8 cellular contexts compared by ENCODE assay signal in the genomic region with DNA sequence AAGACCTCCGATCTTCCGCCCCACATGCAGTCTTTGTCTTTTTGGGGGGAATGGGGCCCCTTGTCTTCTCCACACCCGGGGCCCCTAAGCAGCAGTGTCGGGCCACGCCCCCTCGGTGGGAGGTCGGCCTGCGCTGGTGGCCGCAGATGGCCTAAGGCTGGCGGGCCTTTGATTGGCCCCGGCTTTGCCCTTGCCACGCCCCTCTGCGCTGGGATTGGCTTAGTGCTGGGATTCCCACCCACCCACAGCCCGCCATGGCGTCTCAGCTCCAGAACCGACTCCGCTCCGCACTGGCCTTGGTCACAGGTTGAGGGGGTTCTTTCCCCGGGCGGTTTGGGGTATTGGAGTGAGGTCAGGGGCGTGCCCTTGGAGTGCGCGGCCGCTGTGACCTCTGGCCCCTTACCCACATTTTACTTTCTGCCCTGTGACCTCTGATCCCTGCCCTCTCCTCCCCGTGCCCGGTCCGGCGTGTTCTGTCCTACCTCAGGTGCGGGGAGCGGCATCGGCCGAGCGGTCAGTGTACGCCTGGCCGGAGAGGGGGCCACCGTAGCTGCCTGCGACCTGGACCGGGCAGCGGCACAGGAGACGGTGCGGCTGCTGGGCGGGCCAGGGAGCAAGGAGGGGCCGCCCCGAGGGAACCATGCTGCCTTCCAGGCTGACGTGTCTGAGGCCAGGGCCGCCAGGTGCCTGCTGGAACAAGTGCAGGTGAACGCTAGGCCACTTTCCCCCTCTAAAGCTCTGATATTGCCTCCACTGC. TPM values are rescaled to one million over a fixed set of nuclear protein-coding genes. Genes with fewer than 3 reads are reported as not detected.
DNase-seq lines count a peak whose midpoint lies in the region; ATAC-seq and TF ChIP-seq lines count a peak whose summit lies in the region.

A gene (plus strand): TSS at position 241 of the 757 bp plus-strand sequence. CDS start 14 bp downstream, at position 255.

- intact Hi-C loops in Caco-2 (cut with micrococcal nuclease; ENCODE audit: unreplicated experiment): loop anchor here (1.0 kb wide), 1 partner anchor 44 kb away; no protein-coding TSS in a partner anchor
- intact Hi-C loops in activated T-helper 2 cell treated with anti-CD3 and anti-CD28 coated beads, Interferon-gamma antibody, Interleukin-2, Interleukin-4, amounts not matched to agents 10 μg/mL and 5 μg/mL and 100 μg/mL, durations not matched to agents 14 hours and 24 hours and 36 hours (cut with micrococcal nuclease): loop anchor here (1.0 to 10.0 kb wide), 4 partner anchors 45 to 1012 kb away; a partner anchor contains a TSS

- H3K4me3 ChIP-seq in Caco-2 (ENCODE audit: low read depth, low read length): peak within 1 kb of the TSS; percentile 69
- peak within 1 kb of the TSS; percentile 75 for H3K4me3 ChIP-seq in fibroblast of pulmonary artery (replicated peaks; ENCODE audit: low read depth, low read length)

- TF ChIP-seq CTCF in Caco-2 (IDR thresholded peaks at IDR 0.05; ENCODE audit: insufficient read depth in 1 of 2, low read depth in 1 of 2, low read length in 1 of 2, severe bottlenecking in 1 of 2, unreplicated experiment in 1 of 2) (no peak), RWPE1 (conservative IDR thresholded peaks at IDR 0.05; ENCODE audit: low read depth) (no peak), fibroblast of pulmonary artery (IDR thresholded peaks at IDR 0.05; ENCODE audit: low read length, missing control alignments) (no peak), nephron (IDR thresholded peaks at IDR 0.05; ENCODE audit: unreplicated experiment in 3 of 3) (no peak)

- CTCF ChIA-PET in Caco-2 (lab: Charles Lee): interaction anchor here (1.0 to 1.6 kb wide), 3 partner anchors 44 to 271 kb away, joined by 7 to 11 read pairs (median 7); no protein-coding TSS in a partner anchor
- CTCF ChIA-PET in RWPE1 (lab: Yijun Ruan, JAX): interaction anchor here (1.3 kb wide), 1 partner anchor 44 kb away, joined by 3 read pairs; no protein-coding TSS in a partner anchor

- H3K4me1 Mint-ChIP-seq in Caco-2 (ENCODE audit: low read depth, unreplicated experiment) (peaks cover 31% of the 10 kb centered on the region), nephron (peaks cover 67% of the 10 kb centered on the region)
- H3K4me1 Mint-ChIP-seq in activated T-helper 2 cell treated with anti-CD3 and anti-CD28 coated beads, Interferon-gamma antibody, Interleukin-2, Interleukin-4, amounts not matched to agents 10 μg/mL and 5 μg/mL and 100 μg/mL, durations not matched to agents 14 hours and 24 hours and 36 hours (ENCODE audit: low read depth): peaks cover 60% of the 10 kb centered on the region
- peaks cover 59 to 74% of the 10 kb centered on the region in 2 donors for H3K4me1 Mint-ChIP-seq in stimulated activated naive B cell treated with anti-CD40 and anti-IgM and Interleukin-4, amounts not matched to agents 10 μg/mL and 1 μg/mL and 100 μg/mL, for 72 hours

- POLR2A ChIA-PET in Caco-2 (lab: Charles Lee) (interaction anchor here (0.7 to 1.6 kb wide), 3 partner anchors 84 to 1701 kb away, joined by 3 to 16 read pairs (median 9); a partner anchor contains a TSS), RWPE1 (lab: Yijun Ruan, JAX; ENCODE audit: low non-redundant PET) (interaction anchor here (1.0 kb wide), 1 partner anchor 8 kb away, joined by 6 read pairs; no protein-coding TSS in a partner anchor)

- DNase-seq in Caco-2 (peak; percentile 93), RWPE1 (ENCODE audit: low spot score) (peak; percentile 95), fibroblast of pulmonary artery (ENCODE audit: low read depth) (peak; percentile 88)
- peak; percentile 88 for DNase-seq in activated T-helper 2 cell treated with anti-CD3 and anti-CD28 coated beads, Interferon-gamma antibody, Interleukin-2, Interleukin-4, amounts not matched to agents 10 μg/mL and 5 μg/mL and 100 μg/mL, durations not matched to agents 14 hours and 24 hours and 36 hours (ENCODE audit: low spot score)
- DNase-seq in stimulated activated naive B cell treated with anti-CD40 and anti-IgM and Interleukin-4, amounts not matched to agents 10 μg/mL and 1 μg/mL and 100 μg/mL, for 72 hours: peak; percentile 83

- H3K36me3 ChIP-seq in Caco-2 (ENCODE audit: control insufficient read depth, insufficient read depth, low read length) (peaks cover 13% of the 10 kb centered on the region), KOPT-K1 (ENCODE audit: insufficient read depth, low read length) (peaks cover 27% of the 10 kb centered on the region)

- H3K27me3 ChIP-seq in Caco-2 (replicated peaks; ENCODE audit: control insufficient read depth, insufficient read depth, low read length): no peaks in the 10 kb centered on the region

- ATAC-seq in GM21515 (IDR thresholded peaks at IDR 0.05; ENCODE audit: unreplicated experiment): peak; percentile 42
- peak; percentile 63 to 68 for ATAC-seq in stimulated activated naive B cell treated with anti-CD40 and anti-IgM and Interleukin-4, amounts not matched to agents 10 μg/mL and 1 μg/mL and 100 μg/mL, for 72 hours (replicated peaks)

- H3K4me1 ChIP-seq in Caco-2: peaks cover 22% of the 10 kb centered on the region

- H3K9me3 Mint-ChIP-seq in Caco-2 (ENCODE audit: unreplicated experiment): no peaks in the 10 kb centered on the region
- H3K9me3 Mint-ChIP-seq in activated T-helper 2 cell treated with anti-CD3 and anti-CD28 coated beads, Interferon-gamma antibody, Interleukin-2, Interleukin-4, amounts not matched to agents 10 μg/mL and 5 μg/mL and 100 μg/mL, durations not matched to agents 14 hours and 24 hours and 36 hours: no peaks in the 10 kb centered on the region
- no peaks in the 10 kb centered on the region for H3K9me3 Mint-ChIP-seq in nephron
- no peaks in the 10 kb centered on the region for H3K9me3 Mint-ChIP-seq in stimulated activated naive B cell treated with anti-CD40 and anti-IgM and Interleukin-4, amounts not matched to agents 10 μg/mL and 1 μg/mL and 100 μg/mL, for 72 hours

- BruUV-seq in Caco-2 (replicated peaks; lab: Mats Ljungman, UMichigan): no TSS peak

- H3K36me3 Mint-ChIP-seq in Caco-2 (ENCODE audit: insufficient read depth, unreplicated experiment) (peaks cover 74% of the 10 kb centered on the region), nephron (ENCODE audit: low read depth) (peaks cover 38% of the 10 kb centered on the region)
- peaks cover 42% of the 10 kb centered on the region for H3K36me3 Mint-ChIP-seq in activated T-helper 2 cell treated with anti-CD3 and anti-CD28 coated beads, Interferon-gamma antibody, Interleukin-2, Interleukin-4, amounts not matched to agents 10 μg/mL and 5 μg/mL and 100 μg/mL, durations not matched to agents 14 hours and 24 hours and 36 hours (ENCODE audit: low read depth)
- H3K36me3 Mint-ChIP-seq in stimulated activated naive B cell treated with anti-CD40 and anti-IgM and Interleukin-4, amounts not matched to agents 10 μg/mL and 1 μg/mL and 100 μg/mL, for 72 hours: peaks cover 33 to 48% of the 10 kb centered on the region in 2 donors

- H3K27ac ChIP-seq in KOPT-K1 (ENCODE audit: low read depth, low read length, poor library complexity, severe bottlenecking): peak within 1 kb of the TSS; percentile 73
- H3K27ac ChIP-seq in RWPE1: peak within 1 kb of the TSS; percentile 95

- H3K27me3 Mint-ChIP-seq in Caco-2 (ENCODE audit: insufficient read depth, unreplicated experiment) (no peaks in the 10 kb centered on the region), nephron (ENCODE audit: low read depth) (no peaks in the 10 kb centered on the region)
- no peaks in the 10 kb centered on the region for H3K27me3 Mint-ChIP-seq in activated T-helper 2 cell treated with anti-CD3 and anti-CD28 coated beads, Interferon-gamma antibody, Interleukin-2, Interleukin-4, amounts not matched to agents 10 μg/mL and 5 μg/mL and 100 μg/mL, durations not matched to agents 14 hours and 24 hours and 36 hours (ENCODE audit: low read depth)
- no peaks in the 10 kb centered on the region for H3K27me3 Mint-ChIP-seq in stimulated activated naive B cell treated with anti-CD40 and anti-IgM and Interleukin-4, amounts not matched to agents 10 μg/mL and 1 μg/mL and 100 μg/mL, for 72 hours

- peak within 1 kb of the TSS; percentile 90 for H3K27ac Mint-ChIP-seq in Caco-2 (ENCODE audit: unreplicated experiment)
- H3K27ac Mint-ChIP-seq in activated T-helper 2 cell treated with anti-CD3 and anti-CD28 coated beads, Interferon-gamma antibody, Interleukin-2, Interleukin-4, amounts not matched to agents 10 μg/mL and 5 μg/mL and 100 μg/mL, durations not matched to agents 14 hours and 24 hours and 36 hours: peak within 1 kb of the TSS; percentile 97
- peak within 1 kb of the TSS; percentile 92 to 99 (median 97) for H3K27ac Mint-ChIP-seq in nephron
- peak within 1 kb of the TSS; percentile 85 for H3K27ac Mint-ChIP-seq in stimulated activated naive B cell treated with anti-CD40 and anti-IgM and Interleukin-4, amounts not matched to agents 10 μg/mL and 1 μg/mL and 100 μg/mL, for 72 hours

- H3K9me3 ChIP-seq in Caco-2 (no peaks in the 10 kb centered on the region), KOPT-K1 (ENCODE audit: insufficient read depth, low read length, poor library complexity, severe bottlenecking) (no peaks in the 10 kb centered on the region)

- H3K4me3 Mint-ChIP-seq in Caco-2 (ENCODE audit: unreplicated experiment): peak within 1 kb of the TSS; percentile 90
- H3K4me3 Mint-ChIP-seq in activated T-helper 2 cell treated with anti-CD3 and anti-CD28 coated beads, Interferon-gamma antibody, Interleukin-2, Interleukin-4, amounts not matched to agents 10 μg/mL and 5 μg/mL and 100 μg/mL, durations not matched to agents 14 hours and 24 hours and 36 hours (ENCODE audit: low read depth): peak within 1 kb of the TSS; percentile 100
- H3K4me3 Mint-ChIP-seq in nephron: peak within 1 kb of the TSS; percentile 99 to 100 (median 100)
- peak within 1 kb of the TSS; percentile 84 to 86 for H3K4me3 Mint-ChIP-seq in stimulated activated naive B cell treated with anti-CD40 and anti-IgM and Interleukin-4, amounts not matched to agents 10 μg/mL and 1 μg/mL and 100 μg/mL, for 72 hours

RNA-seq across cellular contexts. Expression of the gene that starts here (rescaled TPM):
- 10.0 and 12.5 TPM in 2 replicates for total RNA-seq in Caco-2 (2022)
- total RNA-seq in activated T-helper 2 cell treated with anti-CD3 and anti-CD28 coated beads, Interferon-gamma antibody, Interleukin-2, Interleukin-4, amounts not matched to agents 10 μg/mL and 5 μg/mL and 100 μg/mL, durations not matched to agents 14 hours and 24 hours and 36 hours: 14.7 and 18.2 TPM in 2 replicates

Comparison
In these comparisons a context has a peak if more than half of its experiments do, and no peak if none do; other contexts are left out.
1. Peak in every context shown above with its lines: DNase-seq, ATAC-seq, H3K4me3 ChIP-seq and H3K27ac ChIP-seq.